In the genomic region with DNA sequence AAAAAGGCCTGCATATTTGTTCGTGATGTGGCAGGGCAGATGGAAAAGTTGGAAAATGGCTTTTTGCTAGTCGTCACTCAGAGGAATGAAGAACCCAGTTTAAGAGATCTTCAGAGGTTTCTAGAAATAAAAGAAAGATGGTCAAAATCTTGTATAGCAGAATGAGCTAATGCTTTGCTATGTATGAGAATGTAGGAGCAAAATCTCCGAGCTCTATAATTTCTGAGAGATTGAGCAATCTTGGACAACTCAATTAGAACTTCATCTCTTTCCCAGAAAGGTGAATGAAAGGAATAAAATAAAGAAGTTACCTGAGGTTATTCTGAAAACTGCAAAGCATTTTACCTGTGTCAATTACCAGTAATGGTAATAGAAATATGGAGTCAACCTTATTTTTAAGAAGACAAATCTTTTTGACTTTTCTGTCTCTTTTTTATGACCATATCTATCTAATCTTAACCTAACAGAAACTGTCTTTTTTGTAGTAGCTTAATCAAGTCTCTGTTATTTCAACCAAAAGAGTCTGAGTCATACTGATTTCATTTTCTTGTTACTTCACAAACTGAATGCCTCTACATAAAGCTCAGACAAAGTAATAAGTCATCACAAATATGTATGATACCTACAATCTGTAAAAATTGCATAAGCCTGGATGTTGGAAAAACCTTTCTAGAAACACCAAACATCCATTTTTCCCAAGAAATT, we compare ENCODE assay signal across 36 cellular contexts. TPM values are rescaled to one million over a fixed set of nuclear protein-coding genes. Genes with fewer than 3 reads are reported as not detected.
DNase-seq lines count a peak whose midpoint lies in the region; ATAC-seq, FAIRE-seq and TF ChIP-seq lines count a peak whose summit lies in the region.
"Had no signal": no experiment of that assay in that cellular context is flagged by ENCODE, and none has a peak within 500 bp of the region (broad histone marks: within the 10 kb centered on the region; RNA-seq: fewer than 3 reads in every experiment).

No MANE protein-coding gene starts in this region.

- no peak for TF ChIP-seq CTCF in D721Med (IDR thresholded peaks at IDR 0.05; ENCODE audit: insufficient read depth, missing control alignments)
- TF ChIP-seq CTCF in mammary epithelial cell (conservative IDR thresholded peaks at IDR 0.05 in 1 of 2, IDR thresholded peaks at IDR 0.05 in 1 of 2; ENCODE audit: extremely low read depth in 1 of 2, insufficient read depth in 1 of 2, low read depth in 1 of 2, low read length in 2 of 2): no peak
- TF ChIP-seq CTCF in foreskin fibroblast (IDR thresholded peaks at IDR 0.05; ENCODE audit: low read depth, low read length): no peak

- H3K27ac Mint-ChIP-seq in naive thymus-derived CD8-positive, alpha-beta T cell: no peak overlapping the region
- no peak overlapping the region for H3K27ac Mint-ChIP-seq in stimulated activated effector memory CD8-positive, alpha-beta T cell treated with anti-CD3 and anti-CD28 coated beads, Interleukin-12 subunit alpha, Interleukin-12 subunit beta, amount 100 ng/mL, for 72 hours
- H3K27ac Mint-ChIP-seq: activated T-cell treated with anti-CD3 and anti-CD28 coated beads, Interleukin-2, amount 50 U/mL, for 24 hours; IgD-negative memory B cell; immature natural killer cell; naive B cell had no signal

- BruUV-seq in mammary epithelial cell (replicated peaks; lab: Mats Ljungman, UMichigan): no TSS peak

- dilution Hi-C loops in mammary epithelial cell (cut with HindIII; ENCODE audit: low sequenced_read_pairs): no loop called here

- no peaks in the 10 kb centered on the region for H3K36me3 Mint-ChIP-seq in naive thymus-derived CD8-positive, alpha-beta T cell
- no peaks in the 10 kb centered on the region for H3K36me3 Mint-ChIP-seq in stimulated activated effector memory CD8-positive, alpha-beta T cell treated with anti-CD3 and anti-CD28 coated beads, Interleukin-12 subunit alpha, Interleukin-12 subunit beta, amount 100 ng/mL, for 72 hours
- H3K36me3 Mint-ChIP-seq: IgD-negative memory B cell, naive B cell had no signal

- no peaks in the 10 kb centered on the region for H3K36me3 ChIP-seq in mammary epithelial cell (ENCODE audit: insufficient read depth, low read length)
- H3K36me3 ChIP-seq: BLaER1, HAP-1, thoracic aorta had no signal

- no peak overlapping the region for H3K4me3 Mint-ChIP-seq in naive thymus-derived CD8-positive, alpha-beta T cell
- H3K4me3 Mint-ChIP-seq in stimulated activated effector memory CD8-positive, alpha-beta T cell treated with anti-CD3 and anti-CD28 coated beads, Interleukin-12 subunit alpha, Interleukin-12 subunit beta, amount 100 ng/mL, for 72 hours: no peak overlapping the region
- H3K4me3 Mint-ChIP-seq: activated T-cell treated with anti-CD3 and anti-CD28 coated beads, Interleukin-2, amount 50 U/mL, for 24 hours; IgD-negative memory B cell; immature natural killer cell; naive B cell had no signal

- H3K27me3 ChIP-seq in mammary epithelial cell (ENCODE audit: insufficient read depth, low read length): no peaks in the 10 kb centered on the region
- H3K27me3 ChIP-seq: BLaER1, hepatocyte, left lung had no signal

- peak overlapping the region; percentile 14 for H3K4me2 ChIP-seq in mammary epithelial cell (ENCODE audit: insufficient read depth, low read depth, low read length)
- H3K4me2 ChIP-seq: BLaER1, hepatocyte had no signal

- no peaks in the 10 kb centered on the region for H3K79me2 ChIP-seq in mammary epithelial cell (ENCODE audit: insufficient read depth, low read length)
- H3K79me2 ChIP-seq: hepatocyte had no signal

- no peaks in the 10 kb centered on the region for H4K20me1 ChIP-seq in mammary epithelial cell (ENCODE audit: insufficient read depth, low read length)
- H4K20me1 ChIP-seq: BLaER1 had no signal

- H3K4me1 Mint-ChIP-seq in naive thymus-derived CD8-positive, alpha-beta T cell: no peaks in the 10 kb centered on the region
- no peaks in the 10 kb centered on the region for H3K4me1 Mint-ChIP-seq in stimulated activated effector memory CD8-positive, alpha-beta T cell treated with anti-CD3 and anti-CD28 coated beads, Interleukin-12 subunit alpha, Interleukin-12 subunit beta, amount 100 ng/mL, for 72 hours
- H3K4me1 Mint-ChIP-seq: IgD-negative memory B cell, immature natural killer cell, naive B cell had no signal

- FAIRE-seq in D721Med (lab: Jason Lieb, UNC): peak; percentile 98
- FAIRE-seq: frontal cortex, TTC549 had no signal

- POLR2A ChIA-PET in naive thymus-derived CD8-positive, alpha-beta T cell (lab: Charles Lee): no interaction called here

- DNase-seq in D721Med (ENCODE audit: insufficient read length, low spot score) (no peak), NCI-H226 (peak; percentile 57), mammary epithelial cell (peak; percentile 85), foreskin fibroblast (peak; percentile 19 to 50), NK-92 (lab: John Stamatoyannopoulos, UW; ENCODE audit: unreplicated experiment) (no peak), DMS 273 (lab: John Stamatoyannopoulos, UW; ENCODE audit: unreplicated experiment) (no peak)
- no peak for DNase-seq in naive thymus-derived CD8-positive, alpha-beta T cell
- no peak for DNase-seq in stimulated activated effector memory CD8-positive, alpha-beta T cell treated with anti-CD3 and anti-CD28 coated beads, Interleukin-12 subunit alpha, Interleukin-12 subunit beta, amount 100 ng/mL, for 72 hours (ENCODE audit: low spot score in 2 of 2)
- DNase-seq: activated CD4-positive, alpha-beta T cell treated with anti-CD3 and anti-CD28 coated beads for 4 hours; activated naive CD4-positive, alpha-beta T cell treated with Interleukin-2 at 50 U/mL for 16 hours; activated T-cell treated with anti-CD3 and anti-CD28 coated beads, Interleukin-2, amount 50 U/mL, for 24 hours; amniotic stem cell; central memory CD4-positive, alpha-beta T cell; COR-L47; DND-41; immature natural killer cell; left lung; naive B cell; NCI-H2029 treated with DMSO at 0.1 percent for 48 hours; NCI-H345; NCI-H82; nucleus accumbens; retina; SHP77; stimulated activated CD4-positive, alpha-beta T cell treated with anti-CD3 and anti-CD28 coated beads, Interleukin-4, amount 100 ng/mL, for 4 hours; stimulated activated naive CD4-positive, alpha-beta T cell treated with Interleukin-2 at 50 U/mL for 16 hours had no signal

- CTCF ChIA-PET in mammary epithelial cell (lab: Charles Lee; ENCODE audit: low non-redundant PET): no interaction called here

- H3K27ac ChIP-seq in mammary epithelial cell (ENCODE audit: insufficient read depth, low read depth, low read length): no peak overlapping the region
- H3K27ac ChIP-seq: BLaER1, hepatocyte, left lung, thoracic aorta had no signal

- no peaks in the 10 kb centered on the region for H3K4me1 ChIP-seq in mammary epithelial cell (ENCODE audit: insufficient read depth, low read length)
- H3K4me1 ChIP-seq: BLaER1, HAP-1, left lung had no signal

- no peaks in the 10 kb centered on the region for H3K9me3 Mint-ChIP-seq in naive thymus-derived CD8-positive, alpha-beta T cell
- peaks cover 2% of the 10 kb centered on the region for H3K9me3 Mint-ChIP-seq in stimulated activated effector memory CD8-positive, alpha-beta T cell treated with anti-CD3 and anti-CD28 coated beads, Interleukin-12 subunit alpha, Interleukin-12 subunit beta, amount 100 ng/mL, for 72 hours
- H3K9me3 Mint-ChIP-seq: activated T-cell treated with anti-CD3 and anti-CD28 coated beads, Interleukin-2, amount 50 U/mL, for 24 hours; immature natural killer cell had no signal

- in situ Hi-C loops in mammary epithelial cell (cut with MboI; ENCODE audit: low sequenced_read_pairs in 2 of 2): no loop called here

- intact Hi-C loops in mammary epithelial cell (cut with micrococcal nuclease): loop anchor here (5.0 kb wide), 1 partner anchor 149 kb away; no protein-coding TSS in a partner anchor

- peaks cover 3% of the 10 kb centered on the region for H3K9me3 ChIP-seq in mammary epithelial cell (replicated peaks; ENCODE audit: insufficient read depth, low read length)
- H3K9me3 ChIP-seq: BLaER1, HAP-1, left lung, thoracic aorta had no signal

- H3K9ac ChIP-seq in mammary epithelial cell (ENCODE audit: insufficient read depth, low read length): no peak overlapping the region
- H3K9ac ChIP-seq: BLaER1 had no signal

- 95% methylated on average over 3 of the region's 3 CpGs for WGBS in mammary epithelial cell (ENCODE audit: low coverage, missing lambda C conversion rate)

- H3K27me3 Mint-ChIP-seq in naive thymus-derived CD8-positive, alpha-beta T cell: no peaks in the 10 kb centered on the region
- H3K27me3 Mint-ChIP-seq: activated T-cell treated with anti-CD3 and anti-CD28 coated beads, Interleukin-2, amount 50 U/mL, for 24 hours; IgD-negative memory B cell had no signal

- H3K4me3 ChIP-seq in mammary epithelial cell (replicated peaks in 1 of 3; ENCODE audit: insufficient read depth in 1 of 3, low read depth in 2 of 3, low read length in 3 of 3): no peak overlapping the region
- H3K4me3 ChIP-seq in foreskin fibroblast (ENCODE audit: low read depth in 1 of 2, low read length in 2 of 2): no peak overlapping the region
- H3K4me3 ChIP-seq: BLaER1, HAP-1, hepatocyte, left lung, thoracic aorta had no signal

- no peak overlapping the region for H2AFZ ChIP-seq in mammary epithelial cell (ENCODE audit: low read depth, low read length)
- H2AFZ ChIP-seq: hepatocyte had no signal

- ATAC-seq in naive thymus-derived CD8-positive, alpha-beta T cell: no peak
- ATAC-seq in stimulated activated effector memory CD8-positive, alpha-beta T cell treated with anti-CD3 and anti-CD28 coated beads, Interleukin-12 subunit alpha, Interleukin-12 subunit beta, amount 100 ng/mL, for 72 hours: no peak
- ATAC-seq: left lung had no signal

RNA-seq across cellular contexts. Expression of a gene that starts 32.5 kb away (rescaled TPM):
- total RNA-seq in mammary epithelial cell: 1 to 10 TPM in 1 of 2 donors, not detected in 1; 2.2 TPM
- polyA plus RNA-seq in mammary epithelial cell: 0.09 TPM
- polyA minus RNA-seq in mammary epithelial cell: not detected
- total RNA-seq in naive thymus-derived CD8-positive, alpha-beta T cell: not detected
- polyA plus RNA-seq in naive thymus-derived CD8-positive, alpha-beta T cell: not detected
- total RNA-seq: A673; activated CD8-positive, alpha-beta memory T cell treated with anti-CD3 and anti-CD28 coated beads for 36 hours; OCI-LY7 had no signal
- polyA plus RNA-seq: IgD-negative memory B cell, immature natural killer cell had no signal

Comparison
In these comparisons a context has a peak if more than half of its experiments do, and no peak if none do; other contexts are left out.
1. DNase-seq: peak in NCI-H226 (single experiment), mammary epithelial cell (single experiment) and foreskin fibroblast (2 of 2); none in D721Med (single experiment), NK-92 (single experiment), DMS 273 (single experiment), naive thymus-derived CD8-positive, alpha-beta T cell (0 of 10) and stimulated activated effector memory CD8-positive, alpha-beta T cell treated with anti-CD3 and anti-CD28 coated beads, Interleukin-12 subunit alpha, Interleukin-12 subunit beta, amount 100 ng/mL, for 72 hours (0 of 2).